18 cellular contexts compared by ENCODE assay signal in genomic region chr17:81048827-81049371, GRCh38. TPM values are rescaled to one million over a fixed set of nuclear protein-coding genes. Genes with fewer than 3 reads are reported as not detected.
A peak's percentile ranks its signal among the peaks of the same experiment; 100 is the strongest.
DNase-seq lines count a peak whose midpoint lies in the region; ATAC-seq and TF ChIP-seq lines count a peak whose summit lies in the region.
"Had no signal": no experiment of that assay in that cellular context is flagged by ENCODE, and none has a peak within 500 bp of the region (broad histone marks: within the 10 kb centered on the region; RNA-seq: fewer than 3 reads in every experiment).

No MANE protein-coding gene starts in this region.

- no peak overlapping the region for H3K27ac Mint-ChIP-seq in T-helper 2 cell treated with Interferon-gamma antibody and Interleukin-4, amounts not matched to agents 5 μg/mL and 100 μg/mL, for 36 hours
- H3K27ac Mint-ChIP-seq in effector memory CD8-positive, alpha-beta T cell = peak overlapping the region; percentile 55 to 72
- H3K27ac Mint-ChIP-seq: activated naive CD8-positive, alpha-beta T cell had no signal

- H3K27ac ChIP-seq in Panc1 (ENCODE audit: low read length) (peak overlapping the region; percentile 98), prostate gland (peak overlapping the region; percentile 83 to 95)
- H3K27ac ChIP-seq: 22Rv1, ovary had no signal

- POLR2A ChIA-PET in Panc1 (lab: Charles Lee) = interaction anchor here (0.8 to 0.9 kb wide), 2 partner anchors 9 to 12 kb away, joined by 3 to 6 read pairs; no protein-coding TSS in a partner anchor
- POLR2A ChIA-PET in HEK293T (lab: Yijun Ruan, JAX) = interaction anchor here (1.2 kb wide), 1 partner anchor 13 kb away, joined by 4 read pairs; no protein-coding TSS in a partner anchor

- TF ChIP-seq CTCF in Panc1 (IDR thresholded peaks at IDR 0.05) = no peak
- no peak for TF ChIP-seq CTCF in prostate gland (IDR thresholded peaks at IDR 0.05)

- intact Hi-C loops in Panc1 (cut with micrococcal nuclease; ENCODE audit: unreplicated experiment) (no loop called here), prostate gland (cut with DNase I) (no loop called here)

- no peak for ATAC-seq in Panc1
- ATAC-seq in effector memory CD8-positive, alpha-beta T cell (replicated peaks) = peak; percentile 15

- H3K9me3 Mint-ChIP-seq in T-helper 2 cell treated with Interferon-gamma antibody and Interleukin-4, amounts not matched to agents 5 μg/mL and 100 μg/mL, for 36 hours = no peaks in the 10 kb centered on the region
- no peaks in the 10 kb centered on the region for H3K9me3 Mint-ChIP-seq in effector memory CD8-positive, alpha-beta T cell
- H3K9me3 Mint-ChIP-seq: CD4-positive, alpha-beta memory T cell had no signal

- H3K36me3 ChIP-seq in Panc1 (ENCODE audit: control insufficient read depth, insufficient read depth, low read length) (no peaks in the 10 kb centered on the region), prostate gland (no peaks in the 10 kb centered on the region)
- H3K36me3 ChIP-seq: ovary, spleen had no signal

- no peak for TF ChIP-seq POLR2A in prostate gland (IDR thresholded peaks at IDR 0.05)

- 94% methylated on average over 26 of the region's 28 CpGs for WGBS in prostate gland

- BruUV-seq in Panc1 (replicated peaks; lab: Mats Ljungman, UMichigan) = no TSS peak

- no peaks in the 10 kb centered on the region for H3K27me3 Mint-ChIP-seq in T-helper 2 cell treated with Interferon-gamma antibody and Interleukin-4, amounts not matched to agents 5 μg/mL and 100 μg/mL, for 36 hours (ENCODE audit: low read depth)
- no peaks in the 10 kb centered on the region for H3K27me3 Mint-ChIP-seq in effector memory CD8-positive, alpha-beta T cell
- H3K27me3 Mint-ChIP-seq: activated naive CD8-positive, alpha-beta T cell had no signal

- H3K4me3 Mint-ChIP-seq in T-helper 2 cell treated with Interferon-gamma antibody and Interleukin-4, amounts not matched to agents 5 μg/mL and 100 μg/mL, for 36 hours = peak overlapping the region; percentile 50
- H3K4me3 Mint-ChIP-seq in effector memory CD8-positive, alpha-beta T cell = peak overlapping the region; percentile 61 to 70
- H3K4me3 Mint-ChIP-seq: activated naive CD8-positive, alpha-beta T cell had no signal

- H3K9me3 ChIP-seq in Panc1 (ENCODE audit: control insufficient read depth, insufficient read depth, low read depth, low read length) (no peaks in the 10 kb centered on the region), prostate gland (no peaks in the 10 kb centered on the region)
- H3K9me3 ChIP-seq: ovary, spleen had no signal

- peaks cover 5% of the 10 kb centered on the region for H3K4me1 Mint-ChIP-seq in T-helper 2 cell treated with Interferon-gamma antibody and Interleukin-4, amounts not matched to agents 5 μg/mL and 100 μg/mL, for 36 hours (ENCODE audit: low read depth)
- H3K4me1 Mint-ChIP-seq in effector memory CD8-positive, alpha-beta T cell (ENCODE audit: low read depth in 2 of 2) = peaks cover 11 to 18% of the 10 kb centered on the region in 2 donors

- H3K4me3 ChIP-seq in Panc1 (ENCODE audit: low read depth in 2 of 2, low read length in 2 of 2) (peak overlapping the region; percentile 26 to 53; a peak in 3 of 4 replicates), prostate gland (no peak overlapping the region)
- H3K4me3 ChIP-seq: ovary had no signal

- H3K36me3 Mint-ChIP-seq in T-helper 2 cell treated with Interferon-gamma antibody and Interleukin-4, amounts not matched to agents 5 μg/mL and 100 μg/mL, for 36 hours (ENCODE audit: low read depth) = no peaks in the 10 kb centered on the region
- H3K36me3 Mint-ChIP-seq in effector memory CD8-positive, alpha-beta T cell (ENCODE audit: insufficient read depth) = peaks cover 25% of the 10 kb centered on the region
- H3K36me3 Mint-ChIP-seq: activated naive CD8-positive, alpha-beta T cell; CD4-positive, alpha-beta memory T cell had no signal

- H3K27me3 ChIP-seq in Panc1 (ENCODE audit: control insufficient read depth, insufficient read depth, low read length) = no peaks in the 10 kb centered on the region
- no peaks in the 10 kb centered on the region for H3K27me3 ChIP-seq in prostate gland (replicated peaks; ENCODE audit: insufficient read depth)
- H3K27me3 ChIP-seq: ovary had no signal

- CTCF ChIA-PET in Panc1 (lab: Charles Lee) = interaction anchor here (1.0 to 1.2 kb wide), 2 partner anchors 12 to 25 kb away, joined by 4 read pairs; no protein-coding TSS in a partner anchor
- CTCF ChIA-PET in HEK293T (lab: Yijun Ruan, JAX) = no interaction called here

- in situ Hi-C loops in Panc1 (cut with HindIII; ENCODE audit: low pct_unique_long_range_greater_than_20kb, low sequenced_read_pairs) = no loop called here

- no peak for DNase-seq in T-helper 2 cell treated with Interferon-gamma antibody and Interleukin-4, amounts not matched to agents 5 μg/mL and 100 μg/mL, for 36 hours (ENCODE audit: low spot score)
- no peak for DNase-seq in T-helper 2 cell
- no peak for DNase-seq in Panc1 (ENCODE audit: low read depth, low spot score)
- DNase-seq in effector memory CD8-positive, alpha-beta T cell = no peak
- DNase-seq in prostate gland (ENCODE audit: low spot score) = no peak
- no peak for DNase-seq in LoVo (ENCODE audit: low spot score)
- no peak for DNase-seq in HEK293T (ENCODE audit: extremely low spot score)
- no peak for DNase-seq in stimulated activated CD8-positive, alpha-beta memory T cell treated with anti-CD3 and anti-CD28 coated beads, Interleukin-4, amount 100 ng/mL, for 48 hours
- DNase-seq: activated CD4-positive, CD25-positive, alpha-beta regulatory T cell; activated CD8-positive, alpha-beta memory T cell treated with anti-CD3 and anti-CD28 coated beads, Interleukin-2, amount 50 U/mL, for 4 hours; H7; islet precursor cell; NCI-H345; ovary; spleen had no signal

- H3K4me1 ChIP-seq in Panc1 (ENCODE audit: control insufficient read depth, insufficient read depth, low read length) (peaks cover 96% of the 10 kb centered on the region), prostate gland (replicated peaks) (peaks cover 64% of the 10 kb centered on the region)

TF ChIP-seq in HEK293T, 16 proteins besides CTCF, POLR2A, EP300 and RAD21:
- TF ChIP-seq HDGF (IDR thresholded peaks at IDR 0.05; ENCODE audit: borderline replicate concordance) (no peak), ELF4 (IDR thresholded peaks at IDR 0.05) (no peak), ARNT (IDR thresholded peaks at IDR 0.05) (no peak), FOXA1 (IDR thresholded peaks at IDR 0.05) (no peak), BHLHE40 (IDR thresholded peaks at IDR 0.05; ENCODE audit: borderline replicate concordance) (no peak), SUZ12 (IDR thresholded peaks at IDR 0.05) (no peak), ZNF384 (IDR thresholded peaks at IDR 0.05) (no peak)

RNA-seq across cellular contexts. Expression of gene BAIAP2, which starts 13.9 kb away (rescaled TPM):
- total RNA-seq in Panc1 (2021; ENCODE audit: unreplicated experiment) = 125 TPM
- polyA plus RNA-seq in Panc1 (2012; ENCODE audit: insufficient read length) = 117 TPM
- total RNA-seq in prostate gland = 100 to 1,000 TPM; 125 to 148 TPM

RNA-seq across cellular contexts. Expression of gene CHMP6, which starts 57.3 kb away (rescaled TPM):
- total RNA-seq in Panc1 (2021; ENCODE audit: unreplicated experiment) (43.7 TPM), prostate gland (10 to 100 TPM; 30.6 to 35.3 TPM)
- polyA plus RNA-seq in Panc1 (2012; ENCODE audit: insufficient read length) = 39.1 TPM

Comparison
In these comparisons a context has a peak if more than half of its experiments do, and no peak if none do; other contexts are left out.
1. H3K4me3 ChIP-seq: peak in Panc1 (2 of 2); none in prostate gland (0 of 2).